14 cellular contexts compared by ENCODE assay signal in the genomic region with DNA sequence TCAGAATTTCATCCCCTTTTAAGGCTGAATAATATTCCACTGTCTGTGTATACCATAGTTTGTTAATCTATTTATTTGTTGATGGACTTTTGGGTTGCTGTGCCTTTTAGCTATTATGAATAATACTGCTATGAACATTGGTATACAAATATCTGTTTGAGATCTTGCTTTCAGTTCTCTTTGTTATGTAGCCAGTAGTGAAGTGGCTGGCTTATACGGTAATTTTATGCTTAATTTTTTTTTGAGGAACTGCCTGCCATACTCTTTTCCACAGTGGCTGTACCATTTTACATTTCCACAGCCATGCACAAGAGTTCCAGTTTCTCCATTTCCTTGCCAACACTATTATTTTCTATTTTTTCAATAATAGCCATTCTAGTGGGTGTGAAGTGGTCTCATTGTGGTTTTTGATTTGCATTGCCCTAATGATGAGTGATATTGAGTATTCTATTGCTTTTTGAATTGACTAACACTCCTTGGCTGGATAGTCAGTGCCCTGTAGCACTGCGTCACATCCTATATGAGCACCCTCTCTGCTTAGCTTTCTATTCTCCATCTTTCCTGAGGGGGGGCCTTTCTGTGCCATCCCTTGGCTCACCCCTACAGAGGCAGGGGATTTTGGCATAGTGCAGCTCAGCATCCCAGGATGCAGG. TPM values are rescaled to one million over a fixed set of nuclear protein-coding genes. Genes with fewer than 3 reads are reported as not detected.
DNase-seq lines count a peak whose midpoint lies in the region; ATAC-seq, FAIRE-seq and TF ChIP-seq lines count a peak whose summit lies in the region.
"Had no signal": no experiment of that assay in that cellular context is flagged by ENCODE, and none has a peak within 500 bp of the region (broad histone marks: within the 10 kb centered on the region; RNA-seq: fewer than 3 reads in every experiment).

No MANE protein-coding gene starts in this region.

- H3K27ac ChIP-seq in mesendoderm (ENCODE audit: low read depth, low read length), result no peak overlapping the region
- H3K27ac ChIP-seq: uterus had no signal

- no CpG with 5 or more reads among the region's 2 CpGs for WGBS in mesendoderm (ENCODE audit: extremely low coverage, insufficient coverage, low lambda C conversion rate)

- no peak overlapping the region for H4K8ac ChIP-seq in mesendoderm (ENCODE audit: low read depth, low read length)

- H2AK5ac ChIP-seq in mesendoderm (ENCODE audit: low read length), result no peak overlapping the region

- H3K4me2 ChIP-seq in mesendoderm (ENCODE audit: low read length), result no peak overlapping the region

- no peak overlapping the region for H4K5ac ChIP-seq in mesendoderm (ENCODE audit: low read length)

- H3K4me3 ChIP-seq in mesendoderm (ENCODE audit: low read length), result no peak overlapping the region
- H3K4me3 ChIP-seq: lung, uterus had no signal

- H3K56ac ChIP-seq in mesendoderm (ENCODE audit: low read length), result no peak overlapping the region

- H3K4ac ChIP-seq in mesendoderm (ENCODE audit: low read depth, low read length), result no peak overlapping the region

- H2BK15ac ChIP-seq in mesendoderm (replicated peaks; ENCODE audit: low read depth), result no peak overlapping the region

- no peaks in the 10 kb centered on the region for H3K27me3 ChIP-seq in mesendoderm (ENCODE audit: insufficient read depth, low read length, poor library complexity)
- H3K27me3 ChIP-seq: uterus had no signal

- no peak overlapping the region for H2BK120ac ChIP-seq in mesendoderm (ENCODE audit: low read depth, low read length)

- no peaks in the 10 kb centered on the region for H3K79me1 ChIP-seq in mesendoderm (ENCODE audit: low read length)

- no peaks in the 10 kb centered on the region for H3K79me2 ChIP-seq in mesendoderm (ENCODE audit: control insufficient read depth, insufficient read depth, low read length)

- peak; percentile 53 for FAIRE-seq in GM12892 (lab: Jason Lieb, UNC)

- no peaks in the 10 kb centered on the region for H3K4me1 ChIP-seq in mesendoderm (ENCODE audit: control insufficient read depth, low read depth, low read length)
- H3K4me1 ChIP-seq: uterus had no signal

- DNase-seq in GM12892 (ENCODE audit: insufficient read length) (no peak), HuH-7.5 (ENCODE audit: low spot score) (no peak), NCI-H1436 treated with DMSO at 0.1 percent for 48 hours (lab: John Stamatoyannopoulos, UW) (no peak), A172 (ENCODE audit: low spot score) (no peak), mesendoderm (no peak)
- DNase-seq: activated CD8-positive, alpha-beta memory T cell treated with anti-CD3 and anti-CD28 coated beads, Interleukin-2, amount 50 U/mL, for 4 hours; NCI-H510A; nucleus accumbens; stimulated activated CD4-positive, alpha-beta T cell treated with anti-CD3 and anti-CD28 coated beads, Interleukin-12 subunit alpha, Interleukin-12 subunit beta, amount 100 ng/mL, for 4 hours; uterus had no signal

- TF ChIP-seq POLR2A in GM12892 (IDR thresholded peaks at IDR 0.05; ENCODE audit: low read depth, low read length), result no peak

- H3K23ac ChIP-seq in mesendoderm (ENCODE audit: low read length), result no peak overlapping the region

- no peak overlapping the region for H2BK5ac ChIP-seq in mesendoderm (ENCODE audit: low read length)

- H3K9ac ChIP-seq in mesendoderm (ENCODE audit: low read length), result no peak overlapping the region

- no peak overlapping the region for H3K18ac ChIP-seq in mesendoderm (ENCODE audit: low read length)

- ATAC-seq in GM19452 (IDR thresholded peaks at IDR 0.05; ENCODE audit: unreplicated experiment) (peak; percentile 85), HG02763 (IDR thresholded peaks at IDR 0.05; ENCODE audit: unreplicated experiment) (peak; percentile 61), HG03442 (IDR thresholded peaks at IDR 0.05; ENCODE audit: unreplicated experiment) (peak; percentile 73)

- H3K36me3 ChIP-seq in mesendoderm (ENCODE audit: control insufficient read depth, insufficient read depth, low read length), result no peaks in the 10 kb centered on the region
- H3K36me3 ChIP-seq: uterus had no signal

RNA-seq across cellular contexts. Expression of a gene that starts 29.4 kb away (rescaled TPM):
- 2.7 TPM for polyA plus RNA-seq in GM12892 (2012; ENCODE audit: missing spikeins)
- total RNA-seq in A172 (2014; rRNA removed; shearing (Covaris generic)), result 3.2 and 11.5 TPM in 2 replicates
- 3.1 TPM for polyA plus RNA-seq in mesendoderm (2013, experiment 1 of 2)
- polyA plus RNA-seq in mesendoderm (2013, experiment 2 of 2), result 3.1 TPM
